21 cellular contexts compared by ENCODE assay signal in genomic region chr1:44822131-44822701, GRCh38. TPM values are rescaled to one million over a fixed set of nuclear protein-coding genes. Genes with fewer than 3 reads are reported as not detected.
DNase-seq lines count a peak whose midpoint lies in the region; ATAC-seq and TF ChIP-seq lines count a peak whose summit lies in the region.
"Had no signal": no experiment of that assay in that cellular context is flagged by ENCODE, and none has a peak within 500 bp of the region (broad histone marks: within the 10 kb centered on the region; RNA-seq: fewer than 3 reads in every experiment).

No MANE protein-coding gene starts in this region.

- H3K27me3 Mint-ChIP-seq in T-helper 17 cell = no peaks in the 10 kb centered on the region
- H3K27me3 Mint-ChIP-seq in stimulated activated memory B cell treated with anti-CD40 and anti-IgM and Interleukin-4, amounts not matched to agents 10 μg/mL and 1 μg/mL and 100 μg/mL, for 72 hours = no peaks in the 10 kb centered on the region

- H3K27ac ChIP-seq in right lobe of liver = no peak overlapping the region
- H3K27ac ChIP-seq: SJCRH30 had no signal

- H3K36me3 Mint-ChIP-seq in T-helper 17 cell (ENCODE audit: low read depth) = no peaks in the 10 kb centered on the region
- no peaks in the 10 kb centered on the region for H3K36me3 Mint-ChIP-seq in stimulated activated memory B cell treated with anti-CD40 and anti-IgM and Interleukin-4, amounts not matched to agents 10 μg/mL and 1 μg/mL and 100 μg/mL, for 72 hours
- H3K36me3 Mint-ChIP-seq: CD14-positive monocyte had no signal

- peaks cover 0 to 8% (median 0%) of the 10 kb centered on the region in 4 donors for H3K4me1 ChIP-seq in right lobe of liver
- H3K4me1 ChIP-seq: SJCRH30 had no signal

- H3K36me3 ChIP-seq in H7 (replicated peaks; ENCODE audit: control insufficient read depth, insufficient read depth, low read length) = no peaks in the 10 kb centered on the region
- no peaks in the 10 kb centered on the region for H3K36me3 ChIP-seq in right lobe of liver
- H3K36me3 ChIP-seq: SJCRH30 had no signal

- no peaks in the 10 kb centered on the region for H3K27me3 ChIP-seq in H7 (ENCODE audit: control insufficient read depth, insufficient read depth, low read length)
- H3K27me3 ChIP-seq in right lobe of liver = no peaks in the 10 kb centered on the region
- H3K27me3 ChIP-seq: SJCRH30 had no signal

- whole genome bisulfite sequencing in right lobe of liver (ENCODE audit: insufficient coverage, low coverage, low lambda C conversion rate, missing lambda C conversion rate) = 80% methylated on average over 1 of the region's 6 CpGs

- H3K4me1 Mint-ChIP-seq in T-helper 17 cell = peaks cover 32% of the 10 kb centered on the region
- H3K4me1 Mint-ChIP-seq in stimulated activated memory B cell treated with anti-CD40 and anti-IgM and Interleukin-4, amounts not matched to agents 10 μg/mL and 1 μg/mL and 100 μg/mL, for 72 hours = peaks cover 28% of the 10 kb centered on the region

- TF ChIP-seq POLR2A in right lobe of liver (IDR thresholded peaks at IDR 0.05) = no peak

- intact Hi-C loops in right lobe of liver (cut with DNase I) (no loop called here), sciatic nerve (cut with DNase I) (no loop called here)

- ATAC-seq in T-helper 17 cell (no peak), right lobe of liver (no peak), sciatic nerve (no peak)
- ATAC-seq in stimulated activated memory B cell treated with anti-CD40 and anti-IgM and Interleukin-4, amounts not matched to agents 10 μg/mL and 1 μg/mL and 100 μg/mL, for 72 hours = no peak
- ATAC-seq: PC-3 had no signal

- H3K9me3 ChIP-seq in T-helper 17 cell (ENCODE audit: control insufficient read depth, low read length, poor library complexity, severe bottlenecking) (no peaks in the 10 kb centered on the region), right lobe of liver (no peaks in the 10 kb centered on the region)
- H3K9me3 ChIP-seq: SJCRH30 had no signal

- TF ChIP-seq CTCF in right lobe of liver (IDR thresholded peaks at IDR 0.05) = no peak

- peak overlapping the region; percentile 100 for H3K27ac Mint-ChIP-seq in T-helper 17 cell
- H3K27ac Mint-ChIP-seq in stimulated activated memory B cell treated with anti-CD40 and anti-IgM and Interleukin-4, amounts not matched to agents 10 μg/mL and 1 μg/mL and 100 μg/mL, for 72 hours = peak overlapping the region; percentile 22

- H3K4me3 ChIP-seq in H7 (ENCODE audit: insufficient read depth, low read depth, low read length) = no peak overlapping the region
- H3K4me3 ChIP-seq in right lobe of liver = no peak overlapping the region
- H3K4me3 ChIP-seq: SJCRH30 had no signal

- H3K4me3 Mint-ChIP-seq in T-helper 17 cell = no peak overlapping the region
- no peak overlapping the region for H3K4me3 Mint-ChIP-seq in stimulated activated memory B cell treated with anti-CD40 and anti-IgM and Interleukin-4, amounts not matched to agents 10 μg/mL and 1 μg/mL and 100 μg/mL, for 72 hours

- no peaks in the 10 kb centered on the region for H3K9me3 Mint-ChIP-seq in stimulated activated memory B cell treated with anti-CD40 and anti-IgM and Interleukin-4, amounts not matched to agents 10 μg/mL and 1 μg/mL and 100 μg/mL, for 72 hours

- DNase-seq in H7 (peak; percentile 37), T-helper 17 cell (no peak), right lobe of liver (peak in 2 of 3 donors; percentile 16 to 45), NCI-H1694 (lab: John Stamatoyannopoulos, UW) (no peak), NCI-H82 (lab: John Stamatoyannopoulos, UW) (no peak), sciatic nerve (ENCODE audit: low spot score) (no peak)
- DNase-seq: ACHN, AML-193, COR-L47, GF-D8, NCI-H1105 treated with DMSO at 0.1 percent for 48 hours, NCI-H187, NCI-H446, NCI-H69, PC-3, SJCRH30 had no signal

RNA-seq across cellular contexts. Expression of gene BTBD19, which starts 13.9 kb away (rescaled TPM):
- total RNA-seq in H7 (2014; rRNA removed; shearing (Covaris generic)) = 0.78 and 1.4 TPM in 2 replicates
- total RNA-seq in T-helper 17 cell (10 to 100 TPM; 43.1 to 56.6 TPM), right lobe of liver (1 to 10 TPM; 2.6 to 7.5 (median 5.3) TPM), sciatic nerve (35.0 TPM)

RNA-seq across cellular contexts. Expression of gene DYNLT4, which starts 15.1 kb away (rescaled TPM):
- 1.00 TPM in 1 of 2 replicates, not detected in the other for total RNA-seq in H7 (2014; rRNA removed; shearing (Covaris generic))
- total RNA-seq in T-helper 17 cell = 1 to 10 TPM; 5.5 to 6.2 TPM
- under 1 TPM in 1 of 6 experiments, not detected in 5; 0.26 TPM for total RNA-seq in right lobe of liver
- total RNA-seq in sciatic nerve = 0.49 TPM
- total RNA-seq: Daoy, H1, HT1080, SJCRH30 had no signal

RNA-seq across cellular contexts. Expression of gene PTCH2, which starts 20.8 kb away (rescaled TPM):
- total RNA-seq in H7 (2014; rRNA removed; shearing (Covaris generic)) = 0.18 and 0.42 TPM in 2 replicates
- total RNA-seq in T-helper 17 cell (1 to 10 TPM; 1.6 to 1.7 TPM), right lobe of liver (under 1 TPM; 0.19 to 0.68 (median 0.35) TPM), sciatic nerve (31.2 TPM)
- total RNA-seq: HT1080, PC-3 had no signal

RNA-seq across cellular contexts. Expression of gene PLK3, which starts 22.0 kb away (rescaled TPM):
- 4.9 and 10.1 TPM in 2 replicates for total RNA-seq in H7 (2014; rRNA removed; shearing (Covaris generic))
- total RNA-seq in T-helper 17 cell = 100 to 1,000 TPM; 389 to 523 TPM
- total RNA-seq in right lobe of liver = 1 to 10 TPM; 1.8 to 5.3 (median 3.6) TPM
- 26.1 TPM for total RNA-seq in sciatic nerve

RNA-seq across cellular contexts. Expression of gene BEST4, which starts 34.2 kb away (rescaled TPM):
- total RNA-seq in H7 (2014; rRNA removed; shearing (Covaris generic)) = 0.80 and 1.4 TPM in 2 replicates
- 1 to 10 TPM; 1.1 to 1.4 TPM for total RNA-seq in T-helper 17 cell
- under 1 TPM in 2 of 6 experiments, not detected in 4; 0.13 to 0.32 TPM for total RNA-seq in right lobe of liver
- 0.36 TPM for total RNA-seq in sciatic nerve
- total RNA-seq: Daoy, HT1080, PC-3, SJCRH30 had no signal

Comparison
In these comparisons a context has a peak if more than half of its experiments do, and no peak if none do; other contexts are left out.
1. DNase-seq: peak in H7 (single experiment) and right lobe of liver (2 of 3); none in T-helper 17 cell (0 of 3), NCI-H1694 (single experiment), NCI-H82 (single experiment) and sciatic nerve (single experiment).
2. RNA of gene PTCH2, which starts 20.8 kb away (total RNA-seq): 31.2 TPM in sciatic nerve (single experiment); 1.6 to 1.7 TPM in T-helper 17 cell, 0.18 to 0.42 TPM in H7 and 0.19 to 0.68 TPM in right lobe of liver; every median in the first group is over 10 times any median in the second.